In genomic region chr5:180352976-180353225, GRCh38 we compare ENCODE assay signal across 8 cellular contexts. TPM values are rescaled to one million over a fixed set of nuclear protein-coding genes. Genes with fewer than 3 reads are reported as not detected.
DNase-seq lines count a peak whose midpoint lies in the region; ATAC-seq and TF ChIP-seq lines count a peak whose summit lies in the region.

No MANE protein-coding gene starts in this region.

- CTCF ChIA-PET in activated naive CD4-positive, alpha-beta T cell treated with anti-CD3 and anti-CD28 coated beads, Interleukin-2, amount 10 ng/mL, durations not matched to agents 7 days and 5 days (lab: Charles Lee): interaction anchor here (0.7 kb wide), 1 partner anchor 24 kb away, joined by 3 read pairs; no protein-coding TSS in a partner anchor

- H3K36me3 ChIP-seq in SK-N-MC (ENCODE audit: insufficient read depth, low read length) (no peaks in the 10 kb centered on the region), thoracic aorta (no peaks in the 10 kb centered on the region)

- no peak for DNase-seq in activated naive CD4-positive, alpha-beta T cell treated with anti-CD3 and anti-CD28 coated beads, Interleukin-2, amount 50 U/mL, for 72 hours (ENCODE audit: low spot score in 2 of 2)
- DNase-seq in activated naive CD4-positive, alpha-beta T cell treated with anti-CD3 and anti-CD28 coated beads, Interleukin-2, amount 10 ng/mL, durations not matched to agents 7 days and 5 days: no peak
- DNase-seq in SK-N-MC (ENCODE audit: low read depth, low spot score): no peak
- peak; percentile 62 for DNase-seq in iPS-NIHi11 (ENCODE audit: low spot score)
- no peak for DNase-seq in thoracic aorta (ENCODE audit: low spot score)
- no peak for DNase-seq in stimulated activated CD4-positive, alpha-beta T cell treated with anti-CD3 and anti-CD28 coated beads, Interleukin-1b, Interleukin-23, amount 100 ng/mL, for 48 hours
- DNase-seq in NCI-H1436 (lab: John Stamatoyannopoulos, UW): no peak
- no peak for DNase-seq in activated CD4-positive, alpha-beta T cell treated with anti-CD3 and anti-CD28 coated beads, Interleukin-2, amount 50 U/mL, for 4 hours

- no peak overlapping the region for H3K4me3 Mint-ChIP-seq in activated naive CD4-positive, alpha-beta T cell treated with anti-CD3 and anti-CD28 coated beads, Interleukin-2, amount 10 ng/mL, durations not matched to agents 7 days and 5 days

- H3K9me3 ChIP-seq in SK-N-MC (ENCODE audit: low read depth, low read length): no peaks in the 10 kb centered on the region
- no peaks in the 10 kb centered on the region for H3K9me3 ChIP-seq in thoracic aorta

- no peak overlapping the region for H3K27ac Mint-ChIP-seq in activated naive CD4-positive, alpha-beta T cell treated with anti-CD3 and anti-CD28 coated beads, Interleukin-2, amount 50 U/mL, for 72 hours
- H3K27ac Mint-ChIP-seq in activated naive CD4-positive, alpha-beta T cell treated with anti-CD3 and anti-CD28 coated beads, Interleukin-2, amount 10 ng/mL, durations not matched to agents 7 days and 5 days: no peak overlapping the region

- no peaks in the 10 kb centered on the region for H3K27me3 ChIP-seq in thoracic aorta (replicated peaks; ENCODE audit: insufficient read depth)

- H3K27ac ChIP-seq in SK-N-MC (no peak overlapping the region), thoracic aorta (peak overlapping the region in 1 of 2 donors; percentile 65)

- ATAC-seq in activated naive CD4-positive, alpha-beta T cell treated with anti-CD3 and anti-CD28 coated beads, Interleukin-2, amount 50 U/mL, for 72 hours: peak; percentile 27 to 46
- ATAC-seq in thoracic aorta (ENCODE audit: insufficient number of reproducible peaks, low FRiP score, low read depth): peak; percentile 34

- no peaks in the 10 kb centered on the region for H3K36me3 Mint-ChIP-seq in activated naive CD4-positive, alpha-beta T cell treated with anti-CD3 and anti-CD28 coated beads, Interleukin-2, amount 50 U/mL, for 72 hours
- H3K36me3 Mint-ChIP-seq in activated naive CD4-positive, alpha-beta T cell treated with anti-CD3 and anti-CD28 coated beads, Interleukin-2, amount 10 ng/mL, durations not matched to agents 7 days and 5 days: no peaks in the 10 kb centered on the region

- no peaks in the 10 kb centered on the region for H3K9me3 Mint-ChIP-seq in activated naive CD4-positive, alpha-beta T cell treated with anti-CD3 and anti-CD28 coated beads, Interleukin-2, amount 50 U/mL, for 72 hours
- no peaks in the 10 kb centered on the region for H3K9me3 Mint-ChIP-seq in activated naive CD4-positive, alpha-beta T cell treated with anti-CD3 and anti-CD28 coated beads, Interleukin-2, amount 10 ng/mL, durations not matched to agents 7 days and 5 days

- H3K4me3 ChIP-seq in SK-N-MC (peak overlapping the region; percentile 88), thoracic aorta (peak overlapping the region; percentile 97)

- no peak for TF ChIP-seq CTCF in thoracic aorta (IDR thresholded peaks at IDR 0.05)

- H3K4me1 Mint-ChIP-seq in activated naive CD4-positive, alpha-beta T cell treated with anti-CD3 and anti-CD28 coated beads, Interleukin-2, amount 10 ng/mL, durations not matched to agents 7 days and 5 days: peaks cover 5% of the 10 kb centered on the region

- no peak overlapping the region for H3K9ac ChIP-seq in SK-N-MC (ENCODE audit: insufficient read length)

- H3K27me3 Mint-ChIP-seq in activated naive CD4-positive, alpha-beta T cell treated with anti-CD3 and anti-CD28 coated beads, Interleukin-2, amount 10 ng/mL, durations not matched to agents 7 days and 5 days: peaks cover 86% of the 10 kb centered on the region

- H3K4me1 ChIP-seq in thoracic aorta (ENCODE audit: control insufficient read depth in 1 of 2, low read depth in 2 of 2): peaks cover 6 to 17% of the 10 kb centered on the region in 2 donors

RNA-seq across cellular contexts. Expression of gene GFPT2, which starts 0.2 kb away (rescaled TPM):
- under 1 TPM; 0.36 to 0.45 TPM for total RNA-seq in activated naive CD4-positive, alpha-beta T cell treated with anti-CD3 and anti-CD28 coated beads, Interleukin-2, amount 50 U/mL, for 72 hours
- 100 to 1,000 TPM in 1 of 2 donors, 10 to 100 TPM in 1; 32.1 to 136 TPM for total RNA-seq in thoracic aorta

Comparison
In these comparisons a context has a peak if more than half of its experiments do, and no peak if none do; other contexts are left out.
1. RNA of gene GFPT2, which starts 0.2 kb away (total RNA-seq): 32.1 to 136 TPM in thoracic aorta; 0.36 to 0.45 TPM in activated naive CD4-positive, alpha-beta T cell treated with anti-CD3 and anti-CD28 coated beads, Interleukin-2, amount 50 U/mL, for 72 hours; every median in the first group is over 10 times any median in the second.